In the genomic region with DNA sequence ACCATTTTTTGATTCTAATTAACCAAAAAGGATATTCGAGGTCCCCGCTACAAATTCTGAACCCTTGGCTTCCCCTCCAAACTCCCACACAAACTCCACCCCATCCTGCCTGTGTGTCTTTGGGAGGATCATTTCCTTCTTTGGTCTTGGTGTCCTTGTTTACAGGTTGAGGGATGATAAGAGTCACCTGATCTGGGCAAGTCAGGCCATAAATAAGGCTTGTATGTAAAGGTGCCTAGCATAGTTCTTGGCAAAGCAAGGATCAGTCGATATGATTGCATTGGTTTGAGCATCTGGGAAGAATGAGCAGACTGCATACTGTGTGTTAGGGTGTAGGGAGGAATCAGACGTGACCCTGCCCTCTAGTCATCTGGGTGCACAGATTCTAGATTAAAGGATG, we compare ENCODE assay signal across 31 cellular contexts. TPM values are rescaled to one million over a fixed set of nuclear protein-coding genes. Genes with fewer than 3 reads are reported as not detected.
DNase-seq lines count a peak whose midpoint lies in the region; ATAC-seq, FAIRE-seq and TF ChIP-seq lines count a peak whose summit lies in the region.
"Had no signal": no experiment of that assay in that cellular context is flagged by ENCODE, and none has a peak within 500 bp of the region (broad histone marks: within the 10 kb centered on the region; RNA-seq: fewer than 3 reads in every experiment).

No MANE protein-coding gene starts in this region.

- peaks cover 26% of the 10 kb centered on the region for H3K4me1 Mint-ChIP-seq in activated CD4-positive, alpha-beta T cell treated with anti-CD3 and anti-CD28 coated beads for 36 hours
- H3K4me1 Mint-ChIP-seq in T-cell (peaks cover 31 to 39% (median 35%) of the 10 kb centered on the region in 3 donors), immature natural killer cell (peaks cover 21 to 35% of the 10 kb centered on the region in 2 donors), neural progenitor cell (peaks cover 25% of the 10 kb centered on the region)

- no peak for TF ChIP-seq CTCF in neural progenitor cell (IDR thresholded peaks at IDR 0.05)
- TF ChIP-seq CTCF in smooth muscle cell (IDR thresholded peaks at IDR 0.05; ENCODE audit: borderline replicate concordance, insufficient read depth, poor library complexity, severe bottlenecking): no peak

- H3K27ac Mint-ChIP-seq in activated CD4-positive, alpha-beta T cell treated with anti-CD3 and anti-CD28 coated beads for 36 hours: no peak overlapping the region
- H3K27ac Mint-ChIP-seq in T-cell: peak overlapping the region in 1 of 2 donors; percentile 71
- peak overlapping the region in 2 of 6 donors; percentile 23 to 65 for H3K27ac Mint-ChIP-seq in immature natural killer cell
- peak overlapping the region; percentile 31 for H3K27ac Mint-ChIP-seq in neural progenitor cell
- H3K27ac Mint-ChIP-seq: GM23338 had no signal

- POLR2A ChIA-PET in activated CD4-positive, alpha-beta T cell treated with anti-CD3 and anti-CD28 coated beads for 36 hours (lab: Charles Lee): no interaction called here
- POLR2A ChIA-PET in T-cell (lab: Charles Lee): no interaction called here

- CTCF ChIA-PET in activated CD4-positive, alpha-beta T cell treated with anti-CD3 and anti-CD28 coated beads for 36 hours (lab: Charles Lee): interaction anchor here (1.0 to 8.2 kb wide), 3 partner anchors 19 to 352 kb away, joined by 3 to 74 read pairs (median 3); no protein-coding TSS in a partner anchor
- CTCF ChIA-PET in T-cell (lab: Charles Lee): interaction anchor here (0.7 to 1.0 kb wide), 3 partner anchors 14 to 70 kb away, joined by 3 to 4 read pairs (median 3); no protein-coding TSS in a partner anchor

- H3K4me1 ChIP-seq in neural progenitor cell (peaks cover 7% of the 10 kb centered on the region), smooth muscle cell (ENCODE audit: low read depth) (peaks cover 14% of the 10 kb centered on the region)

- H3K79me2 ChIP-seq in neural progenitor cell (ENCODE audit: low read depth) (peaks cover 25% of the 10 kb centered on the region), smooth muscle cell (ENCODE audit: low read depth) (peaks cover 24% of the 10 kb centered on the region)

- peaks cover 17% of the 10 kb centered on the region for H3K36me3 Mint-ChIP-seq in activated CD4-positive, alpha-beta T cell treated with anti-CD3 and anti-CD28 coated beads for 36 hours (ENCODE audit: low read depth)
- peaks cover 3% of the 10 kb centered on the region for H3K36me3 Mint-ChIP-seq in T-cell
- peaks cover 0 to 3% (median 0%) of the 10 kb centered on the region in 3 donors for H3K36me3 Mint-ChIP-seq in immature natural killer cell
- H3K36me3 Mint-ChIP-seq in neural progenitor cell: peaks cover 7% of the 10 kb centered on the region

- H3K27me3 ChIP-seq in neural progenitor cell (no peaks in the 10 kb centered on the region), smooth muscle cell (ENCODE audit: low read depth) (no peaks in the 10 kb centered on the region)
- H3K27me3 ChIP-seq: body of pancreas, heart left ventricle, upper lobe of left lung had no signal

- no peak overlapping the region for H3K9ac ChIP-seq in neural progenitor cell
- no peak overlapping the region for H3K9ac ChIP-seq in smooth muscle cell (ENCODE audit: low read depth)

- H3K27ac ChIP-seq in neural progenitor cell (no peak overlapping the region), smooth muscle cell (ENCODE audit: low read depth) (no peak overlapping the region)
- H3K27ac ChIP-seq: body of pancreas, heart left ventricle, upper lobe of left lung had no signal

- no peak for DNase-seq in activated CD4-positive, alpha-beta T cell treated with anti-CD3 and anti-CD28 coated beads for 36 hours
- DNase-seq in activated CD4-positive, alpha-beta T cell treated with anti-CD3 and anti-CD28 coated beads for 1 hour: no peak
- DNase-seq in T-cell (no peak), immature natural killer cell (no peak), neural progenitor cell (ENCODE audit: low spot score) (no peak), smooth muscle cell (lab: John Stamatoyannopoulos, UW; ENCODE audit: unreplicated experiment) (no peak), frontal cortex (ENCODE audit: low spot score in 2 of 2) (no peak)
- DNase-seq: activated T-cell treated with anti-CD3 and anti-CD28 coated beads, Interleukin-2, amount 50 U/mL, for 48 hours; AML-193; body of pancreas; COR-L47; DMS79; heart left ventricle; KBM-7; mammary epithelial cell; MM.1S; NCI-H1417; NCI-H2081; NCI-H345; upper lobe of left lung had no signal

- H2AFZ ChIP-seq in neural progenitor cell (replicated peaks): no peak overlapping the region
- no peak overlapping the region for H2AFZ ChIP-seq in smooth muscle cell (ENCODE audit: low read depth)
- H2AFZ ChIP-seq: GM23338 had no signal

- H3K36me3 ChIP-seq in neural progenitor cell (no peaks in the 10 kb centered on the region), smooth muscle cell (ENCODE audit: low read depth) (no peaks in the 10 kb centered on the region)

- intact Hi-C loops in activated CD4-positive, alpha-beta T cell treated with anti-CD3 and anti-CD28 coated beads for 36 hours (cut with DNase I, micrococcal nuclease): loop anchor here in 1 of 2 experiments (2.0 to 10.0 kb wide), 3 partner anchors 75 to 401 kb away; a partner anchor contains a TSS

- H3K9me3 ChIP-seq in neural progenitor cell (ENCODE audit: low read depth): no peaks in the 10 kb centered on the region
- no peaks in the 10 kb centered on the region for H3K9me3 ChIP-seq in smooth muscle cell (replicated peaks; ENCODE audit: low read depth)
- H3K9me3 ChIP-seq: body of pancreas, heart left ventricle, upper lobe of left lung had no signal

- H3K4me3 Mint-ChIP-seq in activated CD4-positive, alpha-beta T cell treated with anti-CD3 and anti-CD28 coated beads for 36 hours: peak overlapping the region; percentile 0
- H3K4me3 Mint-ChIP-seq in T-cell: peak overlapping the region; percentile 31 to 88 (median 82)
- H3K4me3 Mint-ChIP-seq in immature natural killer cell: peak overlapping the region; percentile 44 to 97 (median 61)
- peak overlapping the region; percentile 89 for H3K4me3 Mint-ChIP-seq in neural progenitor cell
- H3K4me3 Mint-ChIP-seq: GM23338 had no signal

- no peaks in the 10 kb centered on the region for H3K9me3 Mint-ChIP-seq in activated CD4-positive, alpha-beta T cell treated with anti-CD3 and anti-CD28 coated beads for 36 hours (ENCODE audit: low read depth)
- H3K9me3 Mint-ChIP-seq in T-cell (no peaks in the 10 kb centered on the region), immature natural killer cell (no peaks in the 10 kb centered on the region), neural progenitor cell (no peaks in the 10 kb centered on the region)
- H3K9me3 Mint-ChIP-seq: GM23338 had no signal

- no peak for FAIRE-seq in frontal cortex (lab: Jason Lieb, UNC)
- FAIRE-seq: GM18507 had no signal

- H3K4me3 ChIP-seq in neural progenitor cell: no peak overlapping the region
- no peak overlapping the region for H3K4me3 ChIP-seq in smooth muscle cell
- H3K4me3 ChIP-seq: body of pancreas, GM23338, heart left ventricle, upper lobe of left lung had no signal

- H4K20me1 ChIP-seq in neural progenitor cell (ENCODE audit: low read depth) (peaks cover 24% of the 10 kb centered on the region), smooth muscle cell (ENCODE audit: low read depth) (peaks cover 11% of the 10 kb centered on the region)

- WGBS in smooth muscle cell (ENCODE audit: low lambda C conversion rate): 93% methylated on average over 4 of the region's 4 CpGs

- H3K27me3 Mint-ChIP-seq in activated CD4-positive, alpha-beta T cell treated with anti-CD3 and anti-CD28 coated beads for 36 hours: no peaks in the 10 kb centered on the region
- H3K27me3 Mint-ChIP-seq in T-cell (no peaks in the 10 kb centered on the region), immature natural killer cell (ENCODE audit: low read depth in 3 of 3) (peaks cover 0 to 5% (median 0%) of the 10 kb centered on the region in 3 donors), neural progenitor cell (ENCODE audit: insufficient read depth, low read depth) (peaks cover 9% of the 10 kb centered on the region)

- no peak for ATAC-seq in activated CD4-positive, alpha-beta T cell treated with anti-CD3 and anti-CD28 coated beads for 36 hours
- ATAC-seq in T-cell (replicated peaks in 1 of 4) (no peak), HG03095 (IDR thresholded peaks at IDR 0.05; ENCODE audit: unreplicated experiment) (no peak)
- ATAC-seq: body of pancreas, GM23338, heart left ventricle, sciatic nerve, SK-N-SH treated with all-trans-retinoic acid at 6 μM for 48 hours had no signal

- H3F3A ChIP-seq in neural progenitor cell (ENCODE audit: low read depth) (peaks cover 8% of the 10 kb centered on the region), smooth muscle cell (ENCODE audit: low read depth) (no peaks in the 10 kb centered on the region)

- H3K4me2 ChIP-seq in neural progenitor cell (no peak overlapping the region), smooth muscle cell (no peak overlapping the region)
- H3K4me2 ChIP-seq: GM23338 had no signal

RNA-seq across cellular contexts. Expression of a gene that starts 1.6 kb away (rescaled TPM):
- 10 to 100 TPM; 33.7 to 48.7 TPM for total RNA-seq in activated CD4-positive, alpha-beta T cell treated with anti-CD3 and anti-CD28 coated beads for 36 hours
- total RNA-seq in T-cell (10 to 100 TPM; 25.0 to 36.8 (median 27.9) TPM), neural progenitor cell (ENCODE audit: low replicate concordance) (51.5 and 53.6 TPM in 2 replicates), smooth muscle cell (41.1 and 52.0 TPM in 2 replicates), frontal cortex (40.4 TPM)
- polyA plus RNA-seq in immature natural killer cell (10 to 100 TPM; 19.8 to 25.9 (median 20.3) TPM), smooth muscle cell (20.0 and 35.2 TPM in 2 replicates)

RNA-seq across cellular contexts. Expression of a gene that starts 28.9 kb away (rescaled TPM):
- total RNA-seq in activated CD4-positive, alpha-beta T cell treated with anti-CD3 and anti-CD28 coated beads for 36 hours: not detected
- total RNA-seq in T-cell (not detected), neural progenitor cell (ENCODE audit: low replicate concordance) (not detected in 2 replicates), smooth muscle cell (not detected in 2 replicates), frontal cortex (not detected)
- polyA plus RNA-seq in immature natural killer cell (not detected), smooth muscle cell (not detected in 2 replicates)
- total RNA-seq: A172, body of pancreas, chondrocyte, epithelial cell of proximal tubule, fibroblast of villous mesenchyme, GM23338, heart left ventricle, HT-29, mammary epithelial cell, OCI-LY7, sciatic nerve, upper lobe of left lung had no signal
- polyA plus RNA-seq: GM23338, heart left ventricle, mammary epithelial cell had no signal

Comparison
In these comparisons a context has a peak if more than half of its experiments do, and no peak if none do; other contexts are left out.
1. H3K4me3 Mint-ChIP-seq: peak in every context shown above with its lines; median percentile 89 in neural progenitor cell; 82 in T-cell; 61 in immature natural killer cell; 0 in activated CD4-positive, alpha-beta T cell treated with anti-CD3 and anti-CD28 coated beads for 36 hours.